ENCODE assay signal across 9 cellular contexts in genomic region chr6:90584636-90585255, GRCh38.
DNase-seq lines count a peak whose midpoint lies in the region; ATAC-seq and TF ChIP-seq lines count a peak whose summit lies in the region.
"Had no signal": no experiment of that assay in that cellular context is flagged by ENCODE, and none has a peak within 500 bp of the region (broad histone marks: within the 10 kb centered on the region; RNA-seq: fewer than 3 reads in every experiment).

No MANE protein-coding gene starts in this region.

- H3K4me3 ChIP-seq in NB4 (ENCODE audit: low read depth, low read length) (peak overlapping the region; percentile 75), coronary artery (no peak overlapping the region)

- TF ChIP-seq POLR2A in NB4 (IDR thresholded peaks at IDR 0.05; ENCODE audit: extremely low read depth, insufficient read length) (no peak), erythroblast (IDR thresholded peaks at IDR 0.05; ENCODE audit: low read length) (no peak)

- H3K27ac Mint-ChIP-seq in stimulated activated naive CD8-positive, alpha-beta T cell treated with anti-CD3 and anti-CD28 coated beads, Interleukin-15, Interleukin-2, amounts not matched to agents 100 ng/mL and 50 ng/mL, for 24 hours, result peak overlapping the region; percentile 14

- peak overlapping the region; percentile 97 for H3K4me3 Mint-ChIP-seq in stimulated activated naive CD8-positive, alpha-beta T cell treated with anti-CD3 and anti-CD28 coated beads, Interleukin-15, Interleukin-2, amounts not matched to agents 100 ng/mL and 50 ng/mL, for 24 hours

- no peak for ATAC-seq in stimulated activated naive CD8-positive, alpha-beta T cell treated with anti-CD3 and anti-CD28 coated beads, Interleukin-15, Interleukin-2, amounts not matched to agents 100 U/mL and 50 U/mL, for 24 hours
- no peak for ATAC-seq in HG02970 (IDR thresholded peaks at IDR 0.05; ENCODE audit: low FRiP score, unreplicated experiment)
- ATAC-seq in HG03432 (IDR thresholded peaks at IDR 0.05; ENCODE audit: unreplicated experiment), result no peak

- no peaks in the 10 kb centered on the region for H3K9me3 Mint-ChIP-seq in stimulated activated naive CD8-positive, alpha-beta T cell treated with anti-CD3 and anti-CD28 coated beads, Interleukin-15, Interleukin-2, amounts not matched to agents 100 ng/mL and 50 ng/mL, for 24 hours

- peaks cover 4% of the 10 kb centered on the region for H3K27me3 Mint-ChIP-seq in stimulated activated naive CD8-positive, alpha-beta T cell treated with anti-CD3 and anti-CD28 coated beads, Interleukin-15, Interleukin-2, amounts not matched to agents 100 ng/mL and 50 ng/mL, for 24 hours

- peaks cover 4% of the 10 kb centered on the region for H3K36me3 Mint-ChIP-seq in stimulated activated naive CD8-positive, alpha-beta T cell treated with anti-CD3 and anti-CD28 coated beads, Interleukin-15, Interleukin-2, amounts not matched to agents 100 ng/mL and 50 ng/mL, for 24 hours (ENCODE audit: low read depth)

- TF ChIP-seq CTCF in NB4 (IDR thresholded peaks at IDR 0.05; ENCODE audit: low read depth, low read length), result no peak
- no peak for TF ChIP-seq CTCF in coronary artery (IDR thresholded peaks at IDR 0.05)

- peaks cover 50% of the 10 kb centered on the region for H3K4me1 Mint-ChIP-seq in stimulated activated naive CD8-positive, alpha-beta T cell treated with anti-CD3 and anti-CD28 coated beads, Interleukin-15, Interleukin-2, amounts not matched to agents 100 ng/mL and 50 ng/mL, for 24 hours (ENCODE audit: low read depth)

- no peak for DNase-seq in stimulated activated naive CD8-positive, alpha-beta T cell treated with anti-CD3 and anti-CD28 coated beads, Interleukin-15, Interleukin-2, amounts not matched to agents 100 U/mL and 50 U/mL, for 24 hours
- DNase-seq in NB4 (ENCODE audit: low read depth) (peak; percentile 30), erythroblast (lab: John Stamatoyannopoulos, UW) (peak; percentile 19 to 25), coronary artery (ENCODE audit: low spot score) (no peak), UCSD-AML1 (lab: John Stamatoyannopoulos, UW; ENCODE audit: unreplicated experiment) (no peak)
- DNase-seq: NCI-H1436 had no signal

- H3K27ac ChIP-seq in coronary artery, result no peak overlapping the region

Comparison
In these comparisons a context has a peak if more than half of its experiments do, and no peak if none do; other contexts are left out.
1. DNase-seq: peak in NB4 (single experiment) and erythroblast (2 of 2); none in stimulated activated naive CD8-positive, alpha-beta T cell treated with anti-CD3 and anti-CD28 coated beads, Interleukin-15, Interleukin-2, amounts not matched to agents 100 U/mL and 50 U/mL, for 24 hours (single experiment), coronary artery (single experiment) and UCSD-AML1 (single experiment).